In the genomic region with DNA sequence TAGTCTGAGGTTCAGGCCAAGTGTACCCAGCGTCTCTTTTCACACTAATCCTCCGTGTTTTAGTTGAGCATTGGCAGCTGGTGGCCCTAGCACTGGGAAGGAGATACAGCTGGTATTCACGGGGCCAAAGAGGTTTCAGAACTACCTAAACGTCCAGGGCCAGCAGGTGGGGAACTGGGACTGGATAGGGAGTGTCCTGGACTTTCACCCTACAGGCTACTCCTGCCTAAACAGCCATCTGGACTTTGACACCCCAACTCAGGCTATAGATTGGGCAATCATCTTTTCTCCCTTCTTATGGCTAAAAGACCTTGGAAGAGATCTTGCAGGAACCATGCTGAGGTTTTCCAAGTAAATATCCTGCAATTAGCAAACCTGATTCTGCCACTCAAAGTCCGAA, we compare ENCODE assay signal across 15 cellular contexts. TPM values are rescaled to one million over a fixed set of nuclear protein-coding genes. Genes with fewer than 3 reads are reported as not detected.
DNase-seq lines count a peak whose midpoint lies in the region; ATAC-seq and TF ChIP-seq lines count a peak whose summit lies in the region.
"Had no signal": no experiment of that assay in that cellular context is flagged by ENCODE, and none has a peak within 500 bp of the region (broad histone marks: within the 10 kb centered on the region; RNA-seq: fewer than 3 reads in every experiment).

No MANE protein-coding gene starts in this region.

- H3K36me3 Mint-ChIP-seq in T-cell (no peaks in the 10 kb centered on the region), progenitor cell of endocrine pancreas (ENCODE audit: insufficient read depth) (no peaks in the 10 kb centered on the region)

- H3K4me3 ChIP-seq in H7 (ENCODE audit: insufficient read depth, low read depth, low read length) (no peak overlapping the region), esophagus muscularis mucosa (no peak overlapping the region)
- H3K4me3 ChIP-seq: BLaER1, HAP-1 had no signal

- intact Hi-C loops in esophagus muscularis mucosa (cut with DNase I) = loop anchor here (5.0 kb wide), 1 partner anchor 67 kb away; no protein-coding TSS in a partner anchor

- no peak for ATAC-seq in T-cell (replicated peaks in 1 of 4)
- no peak for ATAC-seq in HG03460 (IDR thresholded peaks at IDR 0.05; ENCODE audit: unreplicated experiment)
- ATAC-seq in HG02970 (IDR thresholded peaks at IDR 0.05; ENCODE audit: low FRiP score, unreplicated experiment) = no peak

- H3K4me3 Mint-ChIP-seq in T-cell (peak overlapping the region; percentile 52 to 76 (median 63)), progenitor cell of endocrine pancreas (ENCODE audit: low read depth) (peak overlapping the region; percentile 17)
- H3K4me3 Mint-ChIP-seq: activated CD4-positive, alpha-beta T cell treated with anti-CD3 and anti-CD28 coated beads, Interleukin-2, amount 10 ng/mL, durations not matched to agents 7 days and 5 days; activated T-cell treated with anti-CD3 and anti-CD28 coated beads, Interleukin-2, amount 50 U/mL, for 24 hours had no signal

- H3K9me3 ChIP-seq in esophagus muscularis mucosa = no peaks in the 10 kb centered on the region
- H3K9me3 ChIP-seq: HAP-1 had no signal

- H3K27ac ChIP-seq in esophagus muscularis mucosa (replicated peaks in 1 of 4) = no peak overlapping the region
- H3K27ac ChIP-seq: BLaER1 had no signal

- H3K27me3 Mint-ChIP-seq in T-cell = peaks cover 46% of the 10 kb centered on the region in 2 donors
- peaks cover 53% of the 10 kb centered on the region for H3K27me3 Mint-ChIP-seq in progenitor cell of endocrine pancreas

- POLR2A ChIA-PET in T-cell (lab: Charles Lee) = no interaction called here

- H3K36me3 ChIP-seq in H7 (replicated peaks; ENCODE audit: control insufficient read depth, insufficient read depth, low read length) (no peaks in the 10 kb centered on the region), esophagus muscularis mucosa (no peaks in the 10 kb centered on the region)
- H3K36me3 ChIP-seq: BLaER1, HAP-1 had no signal

- TF ChIP-seq CTCF in progenitor cell of endocrine pancreas (IDR thresholded peaks at IDR 0.05; ENCODE audit: unreplicated experiment) (no peak), esophagus muscularis mucosa (IDR thresholded peaks at IDR 0.05) (no peak)

- H3K9me3 Mint-ChIP-seq in T-cell (no peaks in the 10 kb centered on the region), progenitor cell of endocrine pancreas (ENCODE audit: low read depth) (no peaks in the 10 kb centered on the region)
- H3K9me3 Mint-ChIP-seq: activated CD4-positive, alpha-beta T cell treated with anti-CD3 and anti-CD28 coated beads, Interleukin-2, amount 10 ng/mL, durations not matched to agents 7 days and 5 days; activated T-cell treated with anti-CD3 and anti-CD28 coated beads, Interleukin-2, amount 50 U/mL, for 24 hours had no signal

- H3K4me1 Mint-ChIP-seq in T-cell (peaks cover 18 to 26% (median 25%) of the 10 kb centered on the region in 3 donors), progenitor cell of endocrine pancreas (ENCODE audit: low read depth) (peaks cover 27% of the 10 kb centered on the region)

- DNase-seq in H7 = peak; percentile 42
- DNase-seq in T-cell = no peak
- DNase-seq in iPS-NIHi7 (ENCODE audit: extremely low spot score) = peak; percentile 28
- no peak for DNase-seq in progenitor cell of endocrine pancreas (ENCODE audit: low spot score, unreplicated experiment)
- DNase-seq in A172 (ENCODE audit: low spot score) = no peak
- no peak for DNase-seq in esophagus muscularis mucosa (ENCODE audit: extremely low spot score)
- DNase-seq: activated CD4-positive, alpha-beta T cell treated with anti-CD3 and anti-CD28 coated beads, Interleukin-2, amount 10 ng/mL, durations not matched to agents 7 days and 5 days; activated T-cell treated with anti-CD3 and anti-CD28 coated beads, Interleukin-2, amount 50 U/mL, for 24 hours; dermis blood vessel endothelial cell; hippocampal formation had no signal

- H3K27ac Mint-ChIP-seq in T-cell (no peak overlapping the region), progenitor cell of endocrine pancreas (no peak overlapping the region)
- H3K27ac Mint-ChIP-seq: activated CD4-positive, alpha-beta T cell treated with anti-CD3 and anti-CD28 coated beads, Interleukin-2, amount 10 ng/mL, durations not matched to agents 7 days and 5 days; activated T-cell treated with anti-CD3 and anti-CD28 coated beads, Interleukin-2, amount 50 U/mL, for 24 hours had no signal

- 76% methylated on average over 5 of the region's 5 CpGs for WGBS in esophagus muscularis mucosa

- TF ChIP-seq POLR2A in esophagus muscularis mucosa (IDR thresholded peaks at IDR 0.05; ENCODE audit: low read depth) = no peak

- CTCF ChIA-PET in T-cell (lab: Charles Lee) = interaction anchor here in 1 of 2 donors (1.2 to 1.7 kb wide), 2 partner anchors 184 to 192 kb away, joined by 3 to 5 read pairs; no protein-coding TSS in a partner anchor

- H3K4me1 ChIP-seq in esophagus muscularis mucosa = peaks cover 18 to 40% (median 35%) of the 10 kb centered on the region in 4 donors
- H3K4me1 ChIP-seq: BLaER1, HAP-1 had no signal

- H3K27me3 ChIP-seq in H7 (ENCODE audit: control insufficient read depth, insufficient read depth, low read length) (peaks cover 62% of the 10 kb centered on the region), esophagus muscularis mucosa (peaks cover 0 to 49% (median 12%) of the 10 kb centered on the region in 4 donors)

- no peak for TF ChIP-seq EP300 in esophagus muscularis mucosa (IDR thresholded peaks at IDR 0.05)

RNA-seq across cellular contexts. Expression of a gene that starts 2.8 kb away (rescaled TPM):
- 3.9 and 4.6 TPM in 2 replicates for total RNA-seq in H7 (2014; rRNA removed; shearing (Covaris generic))
- 10 to 100 TPM in 3 of 5 donors, 1 to 10 TPM in 2; 1.0 to 38.2 (median 28.8) TPM for total RNA-seq in T-cell
- total RNA-seq in progenitor cell of endocrine pancreas = 13.3 and 13.7 TPM in 2 replicates
- 0.29 TPM in 1 of 2 replicates, not detected in the other for total RNA-seq in A172 (2014; rRNA removed; shearing (Covaris generic))
- 10 to 100 TPM; 12.5 to 25.2 (median 19.2) TPM for total RNA-seq in esophagus muscularis mucosa
- total RNA-seq: MCF 10A had no signal

Comparison
In these comparisons a context has a peak if more than half of its experiments do, and no peak if none do; other contexts are left out.
1. DNase-seq: peak in H7 (single experiment) and iPS-NIHi7 (single experiment); none in T-cell (0 of 34), progenitor cell of endocrine pancreas (single experiment), A172 (single experiment) and esophagus muscularis mucosa (single experiment).